ENCODE assay signal across 7 cellular contexts in the genomic region with DNA sequence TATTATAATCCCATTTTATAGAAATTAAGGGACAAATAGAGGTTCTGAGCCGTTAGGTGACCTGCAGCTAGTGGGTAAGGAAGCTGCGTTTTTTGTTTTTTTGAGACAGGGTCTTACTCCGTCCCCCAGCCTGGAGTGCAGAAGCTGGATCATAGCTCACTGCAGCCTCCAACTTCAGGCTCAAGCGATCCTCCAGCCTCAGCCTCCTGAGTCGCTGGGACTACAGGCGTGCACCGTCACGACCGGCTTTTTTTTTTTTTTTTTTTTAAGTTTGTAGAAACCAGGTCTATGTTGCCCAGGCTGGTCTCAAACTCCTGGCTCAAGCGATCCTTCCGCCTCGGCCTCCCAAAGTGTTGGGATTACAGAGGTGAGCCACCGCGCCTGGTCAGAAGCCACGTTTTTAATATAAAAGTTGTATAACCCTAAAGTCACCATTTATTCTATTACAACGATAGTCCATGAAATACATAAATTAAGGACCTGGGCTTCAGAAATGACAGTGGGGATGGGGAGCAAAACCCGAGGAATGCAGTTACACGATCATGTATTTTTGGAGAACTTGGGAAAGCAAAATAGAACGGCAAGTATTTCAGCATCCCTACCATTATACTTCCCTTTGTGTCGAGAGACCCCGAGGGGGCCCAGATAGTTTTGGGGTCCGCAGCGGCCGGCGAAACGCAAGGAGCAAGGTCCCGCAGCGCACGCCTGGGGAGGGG. TPM values are rescaled to one million over a fixed set of nuclear protein-coding genes. Genes with fewer than 3 reads are reported as not detected.
DNase-seq lines count a peak whose midpoint lies in the region; ATAC-seq and TF ChIP-seq lines count a peak whose summit lies in the region.

No MANE protein-coding gene starts in this region.

- no peaks in the 10 kb centered on the region for H3K79me2 ChIP-seq in GM23248 (ENCODE audit: insufficient read depth)

- no peaks in the 10 kb centered on the region for H3F3A ChIP-seq in GM23248 (ENCODE audit: insufficient read depth)

- H2AFZ ChIP-seq in GM23248, result peak overlapping the region; percentile 98

- H3K9ac ChIP-seq in GM23248 (peak overlapping the region; percentile 80), skeletal muscle tissue (ENCODE audit: low read depth in 1 of 3, low read length in 3 of 3) (peak overlapping the region; percentile 81 to 91 (median 85))

- H3K27ac ChIP-seq in GM23248 (no peak overlapping the region), SJCRH30 (peak overlapping the region; percentile 62), skeletal muscle tissue (ENCODE audit: low read depth, low read length) (no peak overlapping the region)

- DNase-seq in GM23248 (no peak), SJCRH30 (no peak), fibroblast of villous mesenchyme (ENCODE audit: low read depth) (no peak), LoVo (ENCODE audit: low spot score) (no peak), NK-92 (lab: John Stamatoyannopoulos, UW; ENCODE audit: unreplicated experiment) (no peak)

- H3K4me1 ChIP-seq in GM23248 (ENCODE audit: insufficient read depth) (peaks cover 5% of the 10 kb centered on the region; the same call in 1 of the 2 replicates), SJCRH30 (peaks cover 5% of the 10 kb centered on the region; the same call in 1 of the 2 replicates), skeletal muscle tissue (ENCODE audit: control insufficient read depth in 3 of 3, insufficient read depth in 3 of 3, low read length in 3 of 3) (peaks cover 0 to 5% (median 0%) of the 10 kb centered on the region in 3 donors)

- no peaks in the 10 kb centered on the region for H3K9me2 ChIP-seq in GM23248 (ENCODE audit: insufficient read depth)

- no peaks in the 10 kb centered on the region; the same call in 1 of the 2 replicates for H3K36me3 ChIP-seq in GM23248 (ENCODE audit: low read depth)
- H3K36me3 ChIP-seq in SJCRH30, result peaks cover 25% of the 10 kb centered on the region
- peaks cover 4 to 23% (median 12%) of the 10 kb centered on the region in 3 donors for H3K36me3 ChIP-seq in skeletal muscle tissue (ENCODE audit: control insufficient read depth in 3 of 3, insufficient read depth in 3 of 3, low read length in 3 of 3)

- H3K9me3 ChIP-seq in GM23248 (ENCODE audit: low read depth), result no peaks in the 10 kb centered on the region
- no peaks in the 10 kb centered on the region for H3K9me3 ChIP-seq in SJCRH30 (replicated peaks)
- no peaks in the 10 kb centered on the region for H3K9me3 ChIP-seq in skeletal muscle tissue (ENCODE audit: control insufficient read depth in 3 of 3, low read length in 3 of 3)

- no peak for TF ChIP-seq CTCF in fibroblast of villous mesenchyme (IDR thresholded peaks at IDR 0.05; ENCODE audit: insufficient read depth, low read depth, low read length)

- 28 to 32% methylated on average over 29 of the region's 29 CpGs for WGBS in GM23248 (ENCODE audit: low coverage in 1 of 2, low lambda C conversion rate in 2 of 2, missing lambda C conversion rate in 2 of 2), 2 experiments

- ATAC-seq in HG03442 (IDR thresholded peaks at IDR 0.05; ENCODE audit: unreplicated experiment), result no peak

- H3K4me3 ChIP-seq in GM23248 (peak overlapping the region; percentile 99), SJCRH30 (peak overlapping the region; percentile 94), fibroblast of villous mesenchyme (ENCODE audit: low read depth, low read length) (peak overlapping the region; percentile 97), skeletal muscle tissue (ENCODE audit: low read length in 3 of 3) (peak overlapping the region; percentile 83 to 94 (median 89))

- peak overlapping the region; percentile 87 for H3K4me2 ChIP-seq in GM23248 (ENCODE audit: unreplicated experiment)

- H3K27me3 ChIP-seq in GM23248 (replicated peaks; ENCODE audit: insufficient read depth) (no peaks in the 10 kb centered on the region), SJCRH30 (no peaks in the 10 kb centered on the region), skeletal muscle tissue (ENCODE audit: control insufficient read depth in 3 of 3, insufficient read depth in 3 of 3, low read length in 3 of 3) (peaks cover 0 to 3% (median 0%) of the 10 kb centered on the region in 3 donors)

- H4K20me1 ChIP-seq in GM23248 (ENCODE audit: insufficient read depth), result no peaks in the 10 kb centered on the region

- in situ Hi-C loops in GM23248 (cut with MboI), result no loop called here

RNA-seq across cellular contexts. Expression of a gene that starts 0.6 kb away (rescaled TPM):
- total RNA-seq in GM23248 (2014; rRNA removed; shearing (Covaris generic)), result 7.5 and 12.6 TPM in 2 replicates
- 11.6 and 12.9 TPM in 2 replicates for polyA plus RNA-seq in GM23248 (2016; fragmentation: Nextera tagmentation; extraction: Ambion mirVana)
- 64.9 and 65.1 TPM in 2 replicates for total RNA-seq in SJCRH30 (2014; rRNA removed; shearing (Covaris generic))
- total RNA-seq in fibroblast of villous mesenchyme (17.4 and 18.1 TPM in 2 replicates), skeletal muscle tissue (11.0 TPM)

RNA-seq across cellular contexts. Expression of a gene that starts 27.1 kb away (rescaled TPM):
- not detected in 2 replicates for total RNA-seq in GM23248 (2014; rRNA removed; shearing (Covaris generic))
- polyA plus RNA-seq in GM23248 (2016; fragmentation: Nextera tagmentation; extraction: Ambion mirVana), result not detected in 2 replicates
- not detected in 2 replicates for total RNA-seq in SJCRH30 (2014; rRNA removed; shearing (Covaris generic))
- total RNA-seq in fibroblast of villous mesenchyme, result not detected in 2 replicates
- not detected for total RNA-seq in skeletal muscle tissue

RNA-seq across cellular contexts. Expression of a gene that starts 59.2 kb away (rescaled TPM):
- total RNA-seq in GM23248 (2014; rRNA removed; shearing (Covaris generic)), result not detected in 2 replicates
- polyA plus RNA-seq in GM23248 (2016; fragmentation: Nextera tagmentation; extraction: Ambion mirVana), result not detected in 2 replicates
- 0.08 and 0.13 TPM in 2 replicates for total RNA-seq in SJCRH30 (2014; rRNA removed; shearing (Covaris generic))
- total RNA-seq in fibroblast of villous mesenchyme, result under 0.01 TPM in 2 replicates
- under 0.01 TPM for total RNA-seq in skeletal muscle tissue
